Comparison of ENCODE assay signal across 8 cellular contexts in the genomic region with DNA sequence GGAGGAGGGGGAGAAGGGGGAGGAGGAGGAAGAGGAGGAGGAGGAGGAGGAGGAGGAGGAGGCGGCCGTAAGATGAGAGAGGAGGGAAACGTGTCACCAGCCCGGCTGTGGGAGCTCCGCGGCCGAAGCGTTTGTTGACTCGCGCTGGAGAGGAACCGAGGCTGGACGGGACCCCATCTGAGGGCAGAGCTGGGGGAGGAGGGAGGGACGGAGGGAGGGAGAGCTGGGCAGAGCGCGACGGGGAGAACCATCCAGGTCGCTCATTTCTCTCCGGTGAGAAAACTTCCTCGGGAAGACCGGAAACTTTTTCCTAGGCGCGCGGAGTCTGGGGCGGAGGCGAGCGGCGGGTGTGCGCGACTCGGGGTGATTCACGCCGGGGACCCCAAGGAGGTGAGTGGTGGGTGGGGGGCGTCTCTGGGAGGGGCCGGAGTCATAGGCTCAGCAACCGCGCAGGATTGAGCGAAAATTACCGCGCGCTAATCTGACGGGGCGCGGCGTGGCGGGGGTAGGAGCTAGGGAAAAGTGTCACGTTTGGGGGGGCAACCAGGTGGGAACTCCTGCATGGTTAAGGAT.
DNase-seq lines count a peak whose midpoint lies in the region; ATAC-seq, FAIRE-seq and TF ChIP-seq lines count a peak whose summit lies in the region.

No MANE protein-coding gene starts in this region.

- 0 out of 2 replicates have a peak overlapping the region, but pooled peaks have one; percentile 46 for H2BK15ac ChIP-seq in H1 (ENCODE audit: low read length)

- H3K23ac ChIP-seq in H1 (ENCODE audit: insufficient read length): no peak overlapping the region

- H3K9ac ChIP-seq in H1 (replicated peaks in 1 of 4; ENCODE audit: extremely low read depth in 1 of 4, low read depth in 3 of 4, low read length in 3 of 4): peak overlapping the region in 3 of 4 experiments; percentile 13 to 50 (median 39); a peak in 3 of 7 replicates

- H3K27ac ChIP-seq in RWPE1: peak overlapping the region; percentile 72
- no peak overlapping the region for H3K27ac ChIP-seq in H1 (ENCODE audit: low read depth, low read length)
- H3K27ac ChIP-seq in urinary bladder (ENCODE audit: low read depth): no peak overlapping the region

- H4K5ac ChIP-seq in H1 (ENCODE audit: insufficient read length, low read depth, low read length): no peak overlapping the region

- H3K14ac ChIP-seq in H1 (ENCODE audit: insufficient read length): no peak overlapping the region

- H3K18ac ChIP-seq in H1 (ENCODE audit: extremely low read depth, low read length): peak overlapping the region; percentile 71

- no peak for DNase-seq in RWPE1 (ENCODE audit: low spot score)
- DNase-seq in H1 (ENCODE audit: low read depth in 1 of 2, low spot score in 2 of 2): no peak
- no peak for DNase-seq in 8988T

- peak overlapping the region; percentile 93 to 97 for H3K4me2 ChIP-seq in H1 (ENCODE audit: insufficient read depth in 1 of 2, low read depth in 2 of 2, low read length in 2 of 2)

- peaks cover 4 to 23% (median 17%) of the 10 kb centered on the region in 4 experiments for H3K27me3 ChIP-seq in H1 (replicated peaks in 1 of 4; ENCODE audit: control insufficient read depth in 3 of 4, extremely low read depth in 1 of 4, insufficient read depth in 3 of 4, low read length in 3 of 4)
- peaks cover 23% of the 10 kb centered on the region for H3K27me3 ChIP-seq in mononuclear cell (ENCODE audit: insufficient read depth, low read length)

- H2BK12ac ChIP-seq in H1 (ENCODE audit: low read depth, low read length): peak overlapping the region; percentile 68; the same call in 1 of the 2 replicates

- no peak for FAIRE-seq in H1 (lab: Jason Lieb, UNC)

- H3K4me3 ChIP-seq in H1 (ENCODE audit: extremely low read depth in 1 of 4, insufficient read depth in 2 of 4, low read depth in 3 of 4, low read length in 4 of 4): peak overlapping the region; percentile 81 to 98 (median 84)
- H3K4me3 ChIP-seq in mononuclear cell (ENCODE audit: low read length): peak overlapping the region; percentile 63
- H3K4me3 ChIP-seq in urinary bladder (ENCODE audit: low read depth, low read length): peak overlapping the region; percentile 59

- no peak overlapping the region for H3K4ac ChIP-seq in H1 (replicated peaks; ENCODE audit: insufficient read length, low read depth, low read length)

- H3K4me1 ChIP-seq in H1 (replicated peaks in 1 of 4; ENCODE audit: control insufficient read depth in 3 of 4, insufficient read depth in 4 of 4, low read length in 3 of 4) (peaks cover 0 to 3% (median 1%) of the 10 kb centered on the region in 4 experiments; a peak in 1 of 7 replicates), mononuclear cell (ENCODE audit: insufficient read depth, low read length) (peaks cover 56% of the 10 kb centered on the region), urinary bladder (ENCODE audit: insufficient read depth) (no peaks in the 10 kb centered on the region)

- H2BK120ac ChIP-seq in H1 (replicated peaks; ENCODE audit: low read depth, low read length): no peak overlapping the region

- TF ChIP-seq RAD21 in H1 (IDR thresholded peaks at IDR 0.05 in 1 of 2, conservative IDR thresholded peaks at IDR 0.05 in 1 of 2; ENCODE audit: low read depth in 2 of 2, low read length in 2 of 2): no peak

- H3K79me1 ChIP-seq in H1 (ENCODE audit: low read depth, low read length): no peaks in the 10 kb centered on the region

- H3K9me3 ChIP-seq in H1 (ENCODE audit: insufficient read depth in 2 of 2, low read depth in 1 of 2, low read length in 1 of 2) (no peaks in the 10 kb centered on the region), mononuclear cell (ENCODE audit: low read depth, low read length) (no peaks in the 10 kb centered on the region)

- 0 out of 2 replicates have a peak overlapping the region, but pooled peaks have one; percentile 35 for H2BK5ac ChIP-seq in H1 (ENCODE audit: low read depth, low read length)

- H3K23me2 ChIP-seq in H1 (ENCODE audit: low read depth, low read length): peaks cover 10% of the 10 kb centered on the region

- TF ChIP-seq POLR2A in H1 (IDR thresholded peaks at IDR 0.05; ENCODE audit: control extremely low read depth in 1 of 2, low read depth in 2 of 2, low read length in 2 of 2): no peak

- peaks cover 0 to 3% of the 10 kb centered on the region in 2 experiments for H4K20me1 ChIP-seq in H1 (replicated peaks in 1 of 2; ENCODE audit: control insufficient read depth in 1 of 2, insufficient read depth in 2 of 2, low read length in 2 of 2)

- H4K91ac ChIP-seq in H1 (replicated peaks; ENCODE audit: insufficient read length, low read length): no peak overlapping the region

- H3K36me3 ChIP-seq in H1 (ENCODE audit: control insufficient read depth in 2 of 4, insufficient read depth in 4 of 4, low read length in 3 of 4): no peaks in the 10 kb centered on the region
- H3K36me3 ChIP-seq in urinary bladder (ENCODE audit: insufficient read depth): no peaks in the 10 kb centered on the region

- CTCF ChIA-PET in RWPE1 (lab: Yijun Ruan, JAX): interaction anchor here (0.6 to 3.2 kb wide), 4 partner anchors 34 to 1611 kb away, joined by 3 to 14 read pairs (median 4); no protein-coding TSS in a partner anchor
- CTCF ChIA-PET in H1 (lab: Charles Lee; ENCODE audit: partially characterized antibody): interaction anchor here (0.6 to 4.4 kb wide), 23 partner anchors 9 to 1359 kb away, joined by 3 to 33 read pairs (median 3); no protein-coding TSS in a partner anchor

- POLR2A ChIA-PET in RWPE1 (lab: Yijun Ruan, JAX; ENCODE audit: low non-redundant PET): no interaction called here
- POLR2A ChIA-PET in H1 (lab: Charles Lee; ENCODE audit: partially characterized antibody): interaction anchor here (0.6 to 2.6 kb wide), 5 partner anchors 12 to 757 kb away, joined by 3 to 17 read pairs (median 4); no protein-coding TSS in a partner anchor

- H3K79me2 ChIP-seq in H1 (ENCODE audit: control insufficient read depth in 1 of 2, insufficient read depth in 2 of 2, low read length in 2 of 2): no peaks in the 10 kb centered on the region

- no peak overlapping the region for H2BK20ac ChIP-seq in H1 (ENCODE audit: low read length)

- no peak for TF ChIP-seq EP300 in H1 (IDR thresholded peaks at IDR 0.05; ENCODE audit: borderline replicate concordance in 1 of 2, low read depth in 2 of 2, low read length in 2 of 2)

- no peak overlapping the region for H2AK5ac ChIP-seq in H1 (ENCODE audit: low read depth, low read length)

- ATAC-seq in GM18511 (IDR thresholded peaks at IDR 0.05; ENCODE audit: unreplicated experiment) (peak; percentile 2), GM19351 (IDR thresholded peaks at IDR 0.05; ENCODE audit: unreplicated experiment) (no peak), HG03354 (IDR thresholded peaks at IDR 0.05; ENCODE audit: poor library complexity, severe bottlenecking, unreplicated experiment) (no peak)

- no peak for TF ChIP-seq CTCF in RWPE1 (conservative IDR thresholded peaks at IDR 0.05; ENCODE audit: low read depth)
- TF ChIP-seq CTCF in H1 (IDR thresholded peaks at IDR 0.05; ENCODE audit: control extremely low read depth in 1 of 3, insufficient read depth in 1 of 3, low read depth in 1 of 3, low read length in 3 of 3): no peak

- no peak overlapping the region; the same call in 1 of the 2 replicates for H4K8ac ChIP-seq in H1 (ENCODE audit: extremely low read depth, insufficient read depth, low read length)

- H2AFZ ChIP-seq in H1 (ENCODE audit: low read length): peak overlapping the region; percentile 53

- peak overlapping the region; percentile 19 for H3K56ac ChIP-seq in H1 (replicated peaks; ENCODE audit: insufficient read length, low read depth, low read length)

- WGBS in H1 (ENCODE audit: extremely low coverage in 1 of 2, insufficient coverage in 1 of 2, insufficient read length in 1 of 2, insufficient replicate concordance in 2 of 2, low coverage in 1 of 2, low lambda C conversion rate in 2 of 2, missing lambda C conversion rate in 1 of 2), 2 experiments: no CpG with 5 or more reads among the region's 46 CpGs
- WGBS in urinary bladder: under 1% methylated on average over 46 of the region's 46 CpGs

TF ChIP-seq in H1, 55 proteins besides CTCF, POLR2A, EP300 and RAD21:
- peak; percentile 85; the same call in 1 of the 2 replicates for TF ChIP-seq RBBP5 (IDR thresholded peaks at IDR 0.05; ENCODE audit: borderline replicate concordance, low read depth, low read length)
- peak; percentile 41; the same call in 1 of the 2 replicates for TF ChIP-seq CREB1 (IDR thresholded peaks at IDR 0.05)
- peak; percentile 42 for TF ChIP-seq KDM4A (IDR thresholded peaks at IDR 0.05; ENCODE audit: low read depth, low read length, severe bottlenecking)
- no peak for TF ChIP-seq NANOG (IDR thresholded peaks at IDR 0.05; ENCODE audit: insufficient read depth, low read depth, low read length, poor library complexity, severe bottlenecking)
TF ChIP-seq in H1: peak in this region for 3.
